ENCODE assay signal across 8 cellular contexts in the genomic region with DNA sequence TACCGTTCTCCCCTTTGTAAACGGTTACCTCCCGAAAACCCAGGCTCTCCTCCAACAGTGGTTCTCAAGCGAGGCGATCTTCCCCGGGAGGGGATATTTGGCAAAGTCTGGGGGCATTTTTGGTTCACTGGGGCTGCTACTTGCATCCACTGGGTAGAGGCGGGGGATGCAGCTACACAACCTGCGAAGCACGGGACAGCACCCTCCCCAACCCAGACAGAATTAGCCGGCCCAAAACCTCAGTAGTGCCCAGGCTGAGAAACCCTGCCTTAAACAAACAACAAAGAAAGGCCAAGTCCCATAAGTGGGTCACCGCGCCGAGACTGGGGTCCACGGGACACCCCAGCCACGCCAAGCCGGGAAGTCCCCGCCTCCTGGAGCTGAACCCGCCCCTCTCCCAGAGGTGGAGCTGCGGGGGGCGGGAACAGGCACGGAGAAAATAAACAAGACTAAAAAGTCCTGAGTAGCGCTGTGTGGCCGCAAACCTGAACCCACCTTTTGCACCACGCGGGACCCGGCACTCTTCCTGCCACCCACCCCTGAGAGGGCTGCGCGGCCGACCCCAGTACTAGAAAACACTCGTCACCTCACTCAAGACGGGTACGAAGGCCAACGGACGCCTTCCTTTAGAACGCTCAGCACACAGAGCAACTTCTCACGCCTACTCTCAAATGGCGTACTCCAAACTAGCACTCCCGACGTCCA. TPM values are rescaled to one million over a fixed set of nuclear protein-coding genes. Genes with fewer than 3 reads are reported as not detected.
A peak's percentile ranks its signal among the peaks of the same experiment; 100 is the strongest.
DNase-seq lines count a peak whose midpoint lies in the region; ATAC-seq and TF ChIP-seq lines count a peak whose summit lies in the region.
"Not testable (repeated sequence)": the region's sequence is repeated elsewhere in the genome, so short reads cannot be mapped to it uniquely, and the experiment has no call there.

No MANE protein-coding gene starts in this region.

- not testable (repeated sequence) for H3K9me3 ChIP-seq in adrenal gland (replicated peaks in 1 of 3); stomach

- TF ChIP-seq POLR2A in adrenal gland (IDR thresholded peaks at IDR 0.05); stomach (IDR thresholded peaks at IDR 0.05): not testable (repeated sequence)

- WGBS in adrenal gland, 4 donors, result 0% methylated on average over 8 to 23 of the region's 39 CpGs; no CpG with 5 or more reads in 1 of the 4 donors
- WGBS in stomach, 5 donors, result 0 to 1% (median 0%) methylated on average over 18 to 21 of the region's 39 CpGs; no CpG with 5 or more reads in 1 of the 5 donors

- peak overlapping the region; percentile 94 for H3K4me3 Mint-ChIP-seq in natural killer cell

- peak overlapping the region; percentile 92 to 97 for H3K27ac Mint-ChIP-seq in natural killer cell

- H3K27ac ChIP-seq in adrenal gland (peak overlapping the region; percentile 53 to 96 (median 94)), foreskin keratinocyte (peak overlapping the region; percentile 89), stomach (peak overlapping the region; percentile 92 to 99 (median 96))

- H3K4me1 ChIP-seq in adrenal gland (replicated peaks in 1 of 2), result peaks cover 16 to 36% of the 10 kb centered on the region in 2 donors
- H3K4me1 ChIP-seq in foreskin keratinocyte, result peaks cover 10% of the 10 kb centered on the region
- peaks cover 14 to 40% (median 26%) of the 10 kb centered on the region in 4 donors for H3K4me1 ChIP-seq in stomach

- H3K27me3 ChIP-seq in GM06990 (replicated peaks; ENCODE audit: control insufficient read depth, insufficient read depth, low read length); adrenal gland; foreskin keratinocyte; stomach: not testable (repeated sequence)

- TF ChIP-seq EP300 in stomach (IDR thresholded peaks at IDR 0.05), result not testable (repeated sequence)

- H3K4me1 Mint-ChIP-seq in natural killer cell, result peaks cover 27 to 39% of the 10 kb centered on the region in 2 donors

- peak; percentile 52 for DNase-seq in GM06990 (ENCODE audit: extremely low read depth, insufficient read length)
- peak in 4 of 5 donors; percentile 14 to 20 (median 19) for DNase-seq in T-helper 1 cell
- not testable (repeated sequence) for DNase-seq in adrenal gland, foreskin keratinocyte, natural killer cell, stomach

- not testable (repeated sequence) for H3K36me3 Mint-ChIP-seq in natural killer cell

- intact Hi-C loops in adrenal gland (cut with DNase I); stomach (cut with DNase I; ENCODE audit: low total_unique reads): not testable (repeated sequence)
- intact Hi-C loops in natural killer cell (cut with micrococcal nuclease), result loop anchor here (5.0 kb wide), 3 partner anchors 75 to 95 kb away; partner anchors contain the start of genes MACO1 and RSRP1

- not testable (repeated sequence) for TF ChIP-seq CTCF in GM06990 (IDR thresholded peaks at IDR 0.05; ENCODE audit: insufficient read depth, low read length, poor library complexity, severe bottlenecking); adrenal gland (IDR thresholded peaks at IDR 0.05); foreskin keratinocyte (conservative IDR thresholded peaks at IDR 0.05); natural killer cell (IDR thresholded peaks at IDR 0.05); stomach (IDR thresholded peaks at IDR 0.05)

- H3K4me3 ChIP-seq in GM06990 (replicated peaks; ENCODE audit: low read depth, low read length) (peak overlapping the region; percentile 57), adrenal gland (peak overlapping the region; percentile 29 to 80 (median 76)), stomach (peak overlapping the region; percentile 67 to 94 (median 84))

- ATAC-seq in GM21576 (IDR thresholded peaks at IDR 0.05; ENCODE audit: unreplicated experiment), result peak; percentile 29
- ATAC-seq in HG03378 (IDR thresholded peaks at IDR 0.05; ENCODE audit: unreplicated experiment), result peak; percentile 46
- ATAC-seq in foreskin keratinocyte, result peak; percentile 71
- peak; percentile 46 to 67 (median 54) for ATAC-seq in natural killer cell

- not testable (repeated sequence) for H3K36me3 ChIP-seq in GM06990 (ENCODE audit: control insufficient read depth, insufficient read depth, low read length); adrenal gland (replicated peaks in 1 of 2); stomach

- not testable (repeated sequence) for H3K9me3 Mint-ChIP-seq in natural killer cell

- H3K27me3 Mint-ChIP-seq in natural killer cell (ENCODE audit: low read depth in 2 of 2), result not testable (repeated sequence)

RNA-seq across cellular contexts. Expression of gene TMEM50A, which starts 0.5 kb away (rescaled TPM):
- total RNA-seq in adrenal gland, result 100 to 1,000 TPM; 115 to 230 (median 167) TPM
- 100 to 1,000 TPM in 2 of 3 donors, 10 to 100 TPM in 1; 77.5 to 177 (median 154) TPM for polyA plus RNA-seq in adrenal gland
- 68.8 and 72.3 TPM in 2 replicates for total RNA-seq in foreskin keratinocyte
- 94.0 and 98.8 TPM in 2 replicates for polyA plus RNA-seq in foreskin keratinocyte
- total RNA-seq in natural killer cell, result 100 to 1,000 TPM in 2 of 3 donors, 10 to 100 TPM in 1; 99.9 to 117 (median 107) TPM
- total RNA-seq in stomach, result 100 to 1,000 TPM in 1 of 5 donors, 10 to 100 TPM in 4; 27.2 to 115 (median 67.2) TPM
- polyA plus RNA-seq in stomach, result 10 to 100 TPM; 40.5 to 83.3 (median 43.7) TPM
